ENCODE assay signal across 24 cellular contexts in genomic region chr7:7647495-7648036, GRCh38. TPM values are rescaled to one million over a fixed set of nuclear protein-coding genes. Genes with fewer than 3 reads are reported as not detected.
DNase-seq lines count a peak whose midpoint lies in the region; ATAC-seq, FAIRE-seq and TF ChIP-seq lines count a peak whose summit lies in the region.
"Had no signal": no experiment of that assay in that cellular context is flagged by ENCODE, and none has a peak within 500 bp of the region (broad histone marks: within the 10 kb centered on the region; RNA-seq: fewer than 3 reads in every experiment).

No MANE protein-coding gene starts in this region.

- H3K4me3 ChIP-seq in HepG2 (replicated peaks in 1 of 3; ENCODE audit: insufficient read depth in 1 of 3, low read depth in 2 of 3, low read length in 3 of 3) (no peak overlapping the region), right lobe of liver (no peak overlapping the region), OCI-LY1 (ENCODE audit: low read depth, low read length, poor library complexity, severe bottlenecking) (no peak overlapping the region), epithelial cell of esophagus (ENCODE audit: low read length) (no peak overlapping the region), MM.1S (ENCODE audit: low read length) (no peak overlapping the region)
- H3K4me3 ChIP-seq: A549; BLaER1 treated with 17β-estradiol and CSF1 and Interleukin-3, amounts not matched to agents 10 nM and 100 nM; HAP-1 had no signal

- POLR2A ChIA-PET in HepG2 (lab: Yijun Ruan, JAX) = no interaction called here

- FAIRE-seq in HepG2 (lab: Jason Lieb, UNC) (no peak), urothelium cell line (lab: Jason Lieb, UNC) (peak; percentile 13)
- FAIRE-seq: A549, D721Med, GM12892, H54 had no signal

- TF ChIP-seq RAD21 in HepG2 (CRISPR knock-in tag; IDR thresholded peaks at IDR 0.05) = no peak

- no peaks in the 10 kb centered on the region for H3F3A ChIP-seq in OCI-LY1 (ENCODE audit: insufficient read depth, low read length)
- H3F3A ChIP-seq in MM.1S (ENCODE audit: insufficient read depth, low read length) = no peaks in the 10 kb centered on the region

- H2AFZ ChIP-seq in HepG2 (ENCODE audit: low read length) (no peak overlapping the region), OCI-LY1 (ENCODE audit: low read length) (no peak overlapping the region), MM.1S (ENCODE audit: low read length) (no peak overlapping the region)

- TF ChIP-seq POLR2A in HepG2 (IDR thresholded peaks at IDR 0.05; ENCODE audit: insufficient read depth in 1 of 2, low read depth in 2 of 2, low read length in 2 of 2) (no peak), right lobe of liver (IDR thresholded peaks at IDR 0.05) (no peak)

- no peak overlapping the region for H3K9ac ChIP-seq in HepG2 (ENCODE audit: insufficient read depth, low read depth, low read length)
- no peak overlapping the region for H3K9ac ChIP-seq in OCI-LY1 (ENCODE audit: low read length)
- no peak overlapping the region for H3K9ac ChIP-seq in MM.1S (ENCODE audit: low read length)
- H3K9ac ChIP-seq: BLaER1 treated with 17β-estradiol and CSF1 and Interleukin-3, amounts not matched to agents 10 nM and 100 nM had no signal

- H3K9me2 ChIP-seq in OCI-LY1 (ENCODE audit: low read depth, low read length) (no peaks in the 10 kb centered on the region), MM.1S (replicated peaks; ENCODE audit: insufficient read depth, low read length) (no peaks in the 10 kb centered on the region)

- BruUV-seq in HepG2 (replicated peaks; lab: Mats Ljungman, UMichigan) = no TSS peak

- peak overlapping the region; percentile 21 for H3K4me2 ChIP-seq in HepG2 (ENCODE audit: low read depth, low read length)
- H3K4me2 ChIP-seq in OCI-LY1 (ENCODE audit: low read length) = no peak overlapping the region
- no peak overlapping the region for H3K4me2 ChIP-seq in MM.1S (ENCODE audit: low read depth, low read length)
- H3K4me2 ChIP-seq: A549; BLaER1 treated with 17β-estradiol and CSF1 and Interleukin-3, amounts not matched to agents 10 nM and 100 nM had no signal

- H3K9me3 ChIP-seq in HepG2 (ENCODE audit: low read length) = no peaks in the 10 kb centered on the region
- no peaks in the 10 kb centered on the region for H3K9me3 ChIP-seq in right lobe of liver
- no peaks in the 10 kb centered on the region for H3K9me3 ChIP-seq in OCI-LY1 (ENCODE audit: low read length)
- no peaks in the 10 kb centered on the region for H3K9me3 ChIP-seq in MM.1S (replicated peaks; ENCODE audit: insufficient read depth, low read length)
- H3K9me3 ChIP-seq: A549, BE2C, HAP-1 had no signal

- DNase-seq in HepG2 (ENCODE audit: low spot score) (peak; percentile 51), right lobe of liver (no peak), epithelial cell of esophagus (ENCODE audit: low read depth) (peak; percentile 24), urothelium cell line (ENCODE audit: low spot score) (no peak), MM.1S (no peak), substantia nigra (lab: John Stamatoyannopoulos, UW) (no peak)
- DNase-seq: 8988T; ACHN; AML-193; BE2C; CD4-positive, alpha-beta T cell; CD8-positive, alpha-beta memory T cell; DMS 273 treated with DMSO at 0.1 percent for 48 hours; DMS79; EL; GOT3 had no signal

- H3K36me3 ChIP-seq in HepG2 (replicated peaks in 1 of 2; ENCODE audit: control insufficient read depth in 1 of 2, insufficient read depth in 2 of 2, low read length in 2 of 2) (no peaks in the 10 kb centered on the region), right lobe of liver (no peaks in the 10 kb centered on the region), OCI-LY1 (ENCODE audit: insufficient read depth, low read length) (peaks cover 4% of the 10 kb centered on the region; the same call in 1 of the 2 replicates), MM.1S (replicated peaks; ENCODE audit: insufficient read depth, low read length) (no peaks in the 10 kb centered on the region)
- H3K36me3 ChIP-seq: BE2C had no signal

- H4K20me1 ChIP-seq in HepG2 (ENCODE audit: insufficient read depth, low read length) (no peaks in the 10 kb centered on the region), OCI-LY1 (ENCODE audit: insufficient read depth, low read length) (no peaks in the 10 kb centered on the region), MM.1S (ENCODE audit: insufficient read depth, low read length) (no peaks in the 10 kb centered on the region)

- peaks cover 65% of the 10 kb centered on the region for H3K4me1 ChIP-seq in HepG2 (ENCODE audit: insufficient read depth, low read length)
- H3K4me1 ChIP-seq in right lobe of liver = no peaks in the 10 kb centered on the region
- H3K4me1 ChIP-seq in OCI-LY1 (ENCODE audit: insufficient read depth, low read length, severe bottlenecking) = peaks cover 29% of the 10 kb centered on the region
- H3K4me1 ChIP-seq in MM.1S (ENCODE audit: low read length) = no peaks in the 10 kb centered on the region
- H3K4me1 ChIP-seq: BE2C had no signal

- intact Hi-C loops in HepG2 (cut with micrococcal nuclease; ENCODE audit: unreplicated experiment) = loop anchor here (10.0 kb wide), 1 partner anchor 223 kb away; no protein-coding TSS in a partner anchor
- intact Hi-C loops in right lobe of liver (cut with DNase I) = no loop called here

- H3K79me2 ChIP-seq in HepG2 (ENCODE audit: insufficient read depth, low read length) (peaks cover 38% of the 10 kb centered on the region), OCI-LY1 (ENCODE audit: insufficient read depth, low read length) (peaks cover 13% of the 10 kb centered on the region; the same call in 1 of the 2 replicates), MM.1S (ENCODE audit: low read length) (peaks cover 9% of the 10 kb centered on the region; the same call in 1 of the 2 replicates)

- H3K27ac ChIP-seq in HepG2 (ENCODE audit: extremely low read length, insufficient read depth, low read length) (peak overlapping the region; percentile 58), right lobe of liver (no peak overlapping the region), OCI-LY1 (ENCODE audit: low read depth, low read length, poor library complexity, severe bottlenecking) (peak overlapping the region; percentile 21), MM.1S (ENCODE audit: low read length) (no peak overlapping the region), substantia nigra (ENCODE audit: low read depth, low read length, poor library complexity, severe bottlenecking) (no peak overlapping the region)
- H3K27ac ChIP-seq: A549; BLaER1 treated with 17β-estradiol and CSF1 and Interleukin-3, amounts not matched to agents 10 nM and 100 nM had no signal

- TF ChIP-seq EP300 in HepG2 (IDR thresholded peaks at IDR 0.05; ENCODE audit: low read depth in 2 of 2, low read length in 2 of 2) (no peak; a peak in 1 of 4 replicates), HepG2 (CRISPR knock-in tag; IDR thresholded peaks at IDR 0.05; ENCODE audit: borderline replicate concordance) (no peak)

- CTCF ChIA-PET in HepG2 (lab: Yijun Ruan, JAX; ENCODE audit: low intra/inter-chr PET ratio, low total read pairs) = no interaction called here

- WGBS in HepG2 (ENCODE audit: low lambda C conversion rate) = 30% methylated on average over 5 of the region's 6 CpGs
- 65% methylated on average over 6 of the region's 6 CpGs for WGBS in right lobe of liver (ENCODE audit: insufficient coverage, low coverage, low lambda C conversion rate, missing lambda C conversion rate)

- H3K27me3 ChIP-seq in HepG2 (ENCODE audit: control insufficient read depth in 1 of 2, insufficient read depth in 2 of 2, low read length in 2 of 2) = no peaks in the 10 kb centered on the region
- H3K27me3 ChIP-seq in right lobe of liver = no peaks in the 10 kb centered on the region
- no peaks in the 10 kb centered on the region for H3K27me3 ChIP-seq in OCI-LY1 (ENCODE audit: insufficient read depth, low read length)
- no peaks in the 10 kb centered on the region for H3K27me3 ChIP-seq in MM.1S (replicated peaks; ENCODE audit: insufficient read depth, low read length)
- H3K27me3 ChIP-seq: BE2C; BLaER1 treated with 17β-estradiol and CSF1 and Interleukin-3, amounts not matched to agents 10 nM and 100 nM had no signal

- ATAC-seq in HepG2 (peak; percentile 69), right lobe of liver (no peak), HG03521 (IDR thresholded peaks at IDR 0.05; ENCODE audit: unreplicated experiment) (no peak)
- ATAC-seq: A549 had no signal

- TF ChIP-seq CTCF in HepG2 (CRISPR knock-in tag; IDR thresholded peaks at IDR 0.05) (no peak), right lobe of liver (IDR thresholded peaks at IDR 0.05) (no peak), OCI-LY1 (IDR thresholded peaks at IDR 0.05; ENCODE audit: low read length) (no peak), epithelial cell of esophagus (IDR thresholded peaks at IDR 0.05; ENCODE audit: insufficient read depth, low read depth, low read length, missing control alignments) (no peak), MM.1S (IDR thresholded peaks at IDR 0.05; ENCODE audit: low read length) (no peak)

- in situ Hi-C loops in HepG2 (cut with HindIII; ENCODE audit: extremely low pct_ligation_motif_present, low pct_unique_long_range_greater_than_20kb) = no loop called here

TF ChIP-seq in HepG2, 621 proteins besides CTCF, POLR2A, EP300 and RAD21 (continues in another document):
- TF ChIP-seq SOX5 (CRISPR knock-in tag; IDR thresholded peaks at IDR 0.05; ENCODE audit: borderline replicate concordance) (peak; percentile 29; the same call in 1 of the 2 replicates), HOXA3 (CRISPR knock-in tag; IDR thresholded peaks at IDR 0.05) (peak; percentile 22; the same call in 1 of the 2 replicates)

RNA-seq across cellular contexts. Expression of gene UMAD1, which starts 7.0 kb away (rescaled TPM):
- total RNA-seq in HepG2 (2016; rRNA removed; fragmentation: Illumina TruSeq; extraction: Trizol) = 17.6 and 26.4 TPM in 2 replicates
- total RNA-seq in HepG2 (2016; cell fraction: cytosol; rRNA removed; fragmentation: Illumina TruSeq; extraction: Trizol; ENCODE audit: low read depth) = 5.1 and 7.4 TPM in 2 replicates
- total RNA-seq in HepG2 (2016; cell fraction: insoluble cytoplasmic fraction; rRNA removed; fragmentation: Illumina TruSeq; extraction: Trizol) = 15.5 and 22.3 TPM in 2 replicates
- total RNA-seq in HepG2 (2016; cell fraction: membrane; rRNA removed; fragmentation: Illumina TruSeq; extraction: Trizol) = 8.8 and 10.3 TPM in 2 replicates
- 16.7 and 18.7 TPM in 2 replicates for total RNA-seq in HepG2 (2016; cell fraction: nucleus; rRNA removed; fragmentation: Illumina TruSeq; extraction: Trizol)
- polyA plus RNA-seq in HepG2 (2011; rRNA removed) = 12.4 and 16.8 TPM in 2 replicates
- 10.1 and 13.1 TPM in 2 replicates for polyA plus RNA-seq in HepG2 (2011; cell fraction: cytosol; rRNA removed)
- 7.0 and 8.0 TPM in 2 replicates for polyA plus RNA-seq in HepG2 (2011; cell fraction: nucleus; rRNA removed)
- polyA plus RNA-seq in HepG2 (2012) = 6.4 and 7.9 TPM in 2 replicates
- 2.4 and 2.5 TPM in 2 replicates for polyA plus RNA-seq in HepG2 (2016; cell fraction: cytosol; fragmentation: Illumina TruSeq; extraction: Trizol; ENCODE audit: low read depth)
- polyA plus RNA-seq in HepG2 (2016; cell fraction: insoluble cytoplasmic fraction; fragmentation: Illumina TruSeq; extraction: Trizol; ENCODE audit: low read depth) = 29.3 and 34.5 TPM in 2 replicates
- 7.0 and 7.1 TPM in 2 replicates for polyA plus RNA-seq in HepG2 (2016; cell fraction: membrane; fragmentation: Illumina TruSeq; extraction: Trizol; ENCODE audit: low read depth)
- polyA plus RNA-seq in HepG2 (2016; cell fraction: nucleus; fragmentation: Illumina TruSeq; extraction: Trizol; ENCODE audit: insufficient read depth, low read depth) = 10.9 and 12.8 TPM in 2 replicates
- 10.7 and 16.8 TPM in 2 replicates for polyA minus RNA-seq in HepG2 (2011; rRNA and poly(A)+ RNA removed; ENCODE audit: low replicate concordance)
- 4.9 and 8.4 TPM in 2 replicates for polyA minus RNA-seq in HepG2 (2011; cell fraction: cytosol; rRNA and poly(A)+ RNA removed)
- 12.9 and 15.6 TPM in 2 replicates for polyA minus RNA-seq in HepG2 (2011; cell fraction: nucleus; rRNA and poly(A)+ RNA removed)
- total RNA-seq in right lobe of liver = 10 to 100 TPM in 2 of 6 experiments, 1 to 10 TPM in 4; 7.6 to 15.3 (median 9.5) TPM

Comparison
In these comparisons a context has a peak if more than half of its experiments do, and no peak if none do; other contexts are left out.
1. DNase-seq: peak in HepG2 (single experiment) and epithelial cell of esophagus (single experiment); none in right lobe of liver (0 of 3), urothelium cell line (single experiment), MM.1S (single experiment) and substantia nigra (0 of 49).
2. H3K27ac ChIP-seq: peak in HepG2 (single experiment) and OCI-LY1 (single experiment); none in right lobe of liver (0 of 3), MM.1S (single experiment) and substantia nigra (single experiment).